Comparison of ENCODE assay signal across 8 cellular contexts in the genomic region with DNA sequence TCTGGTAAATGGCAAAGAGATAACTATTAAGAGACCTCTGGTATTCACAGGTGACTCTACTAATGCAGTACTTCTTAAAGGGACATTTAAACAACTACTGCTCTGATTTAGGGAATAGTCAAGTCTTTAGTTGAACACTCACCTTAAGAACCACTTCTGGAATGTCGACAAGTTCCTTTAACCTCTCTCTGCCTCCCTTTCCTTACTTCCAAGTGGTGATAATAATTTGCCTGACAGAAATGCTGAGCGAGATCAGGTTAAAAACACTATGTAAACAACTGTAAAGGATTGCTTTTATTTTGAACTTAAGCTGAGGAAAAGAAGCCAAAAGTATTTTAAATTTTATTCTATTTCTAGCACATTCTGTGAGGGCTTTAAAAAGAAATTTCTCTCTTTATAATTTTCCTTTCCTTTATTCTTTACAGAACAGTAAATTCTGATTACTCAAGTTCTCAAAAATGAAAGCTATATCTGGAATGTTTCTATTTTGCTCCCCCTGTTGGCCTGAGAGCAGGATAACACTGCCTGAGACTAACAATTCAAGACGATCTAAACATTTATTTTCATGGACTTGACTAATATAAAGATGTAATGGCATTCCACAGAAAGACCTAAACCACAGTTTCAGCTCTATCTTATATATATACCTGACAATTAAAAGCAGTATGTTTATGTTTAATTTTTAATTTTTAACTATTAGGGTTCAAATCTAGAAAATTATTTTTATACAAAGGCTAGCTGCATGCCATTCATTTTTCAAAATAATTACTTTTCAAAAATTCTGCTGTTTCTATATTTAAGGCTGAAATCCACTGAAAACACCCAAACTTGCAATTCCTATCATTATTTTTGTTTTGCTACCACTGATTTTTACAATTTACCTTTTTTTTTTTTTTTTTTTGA. TPM values are rescaled to one million over a fixed set of nuclear protein-coding genes. Genes with fewer than 3 reads are reported as not detected.
DNase-seq lines count a peak whose midpoint lies in the region; ATAC-seq and TF ChIP-seq lines count a peak whose summit lies in the region.

No MANE protein-coding gene starts in this region.

- intact Hi-C loops in left ventricle myocardium inferior (cut with micrococcal nuclease): loop anchor here (5.0 kb wide), 1 partner anchor 74 kb away; no protein-coding TSS in a partner anchor
- intact Hi-C loops in sciatic nerve (cut with DNase I): no loop called here

- ATAC-seq in sciatic nerve (peak; percentile 76), GM21423 (IDR thresholded peaks at IDR 0.05; ENCODE audit: unreplicated experiment) (no peak), HG02571 (IDR thresholded peaks at IDR 0.05; ENCODE audit: unreplicated experiment) (no peak)

- H3K27me3 ChIP-seq in adipocyte (replicated peaks; ENCODE audit: control insufficient read depth, insufficient read depth, low read length): no peaks in the 10 kb centered on the region
- no peaks in the 10 kb centered on the region for H3K27me3 ChIP-seq in left ventricle myocardium inferior (ENCODE audit: low read depth)

- TF ChIP-seq CTCF in GM12874 (IDR thresholded peaks at IDR 0.05; ENCODE audit: insufficient read depth, low read depth, low read length) (peak; percentile 50; the same call in 1 of the 2 replicates), left ventricle myocardium inferior (IDR thresholded peaks at IDR 0.05; ENCODE audit: borderline replicate concordance) (peak; percentile 86)

- H3K4me3 ChIP-seq in adipocyte (ENCODE audit: low read length) (peak overlapping the region; percentile 23), left ventricle myocardium inferior (no peak overlapping the region)

- peak overlapping the region; percentile 16 for H3K27ac ChIP-seq in left ventricle myocardium inferior (replicated peaks)

- DNase-seq in AG20443 (ENCODE audit: low spot score) (peak; percentile 51), NCI-H2196 (lab: John Stamatoyannopoulos, UW; ENCODE audit: unreplicated experiment) (peak; percentile 61), adipocyte (ENCODE audit: low read depth) (peak; percentile 93), left ventricle myocardium inferior (no peak), sciatic nerve (ENCODE audit: low spot score) (no peak)

- peaks cover 5% of the 10 kb centered on the region for H3K4me1 ChIP-seq in adipocyte (ENCODE audit: control insufficient read depth, insufficient read depth, low read length)
- peaks cover 17% of the 10 kb centered on the region for H3K4me1 ChIP-seq in left ventricle myocardium inferior

- H3K36me3 ChIP-seq in adipocyte (ENCODE audit: control insufficient read depth, insufficient read depth, low read length, severe bottlenecking) (peaks cover 39% of the 10 kb centered on the region), left ventricle myocardium inferior (peaks cover 43% of the 10 kb centered on the region)

- H3K9me3 ChIP-seq in adipocyte (ENCODE audit: control insufficient read depth, low read length) (no peaks in the 10 kb centered on the region), left ventricle myocardium inferior (replicated peaks) (no peaks in the 10 kb centered on the region)

- H3K9ac ChIP-seq in adipocyte (ENCODE audit: low read length): peak overlapping the region; percentile 59

RNA-seq across cellular contexts. Expression of gene ZCCHC8, which starts 29.2 kb away (rescaled TPM):
- total RNA-seq in left ventricle myocardium inferior: 8.4 TPM
- total RNA-seq in sciatic nerve: 27.1 TPM

RNA-seq across cellular contexts. Expression of gene CLIP1, which starts 49.1 kb away (rescaled TPM):
- total RNA-seq in left ventricle myocardium inferior (102 TPM), sciatic nerve (114 TPM)

RNA-seq across cellular contexts. Expression of gene RSRC2, which starts 55.2 kb away (rescaled TPM):
- total RNA-seq in left ventricle myocardium inferior: 35.8 TPM
- total RNA-seq in sciatic nerve: 93.1 TPM

RNA-seq across cellular contexts. Expression of gene KNTC1, which starts 55.5 kb away (rescaled TPM):
- total RNA-seq in left ventricle myocardium inferior (1.4 TPM), sciatic nerve (11.3 TPM)

Comparison
In these comparisons a context has a peak if more than half of its experiments do, and no peak if none do; other contexts are left out.
1. DNase-seq: peak in AG20443 (single experiment), NCI-H2196 (single experiment) and adipocyte (single experiment); none in left ventricle myocardium inferior (single experiment) and sciatic nerve (single experiment).